In the genomic region with DNA sequence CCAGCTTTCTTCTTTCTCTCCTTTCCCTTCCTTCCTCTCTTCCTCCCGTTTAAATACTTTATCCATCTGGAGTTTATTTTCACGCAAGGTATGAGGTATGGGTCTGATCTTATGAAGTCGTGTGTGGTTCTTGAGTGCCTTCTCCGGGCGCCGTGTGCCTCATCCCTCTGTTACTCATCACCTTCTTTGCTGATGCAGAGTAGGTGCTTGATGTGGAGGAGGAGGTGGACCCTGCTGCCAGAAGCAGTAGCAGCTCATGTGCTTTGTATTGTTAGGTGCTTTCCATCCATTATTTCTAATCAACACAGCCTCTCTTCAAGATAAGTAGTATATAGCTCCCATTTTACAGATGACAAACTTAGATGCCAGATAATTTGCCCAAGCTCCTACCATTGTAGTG, we compare ENCODE assay signal across 13 cellular contexts. TPM values are rescaled to one million over a fixed set of nuclear protein-coding genes. Genes with fewer than 3 reads are reported as not detected.
DNase-seq lines count a peak whose midpoint lies in the region; ATAC-seq and TF ChIP-seq lines count a peak whose summit lies in the region.
"Had no signal": no experiment of that assay in that cellular context is flagged by ENCODE, and none has a peak within 500 bp of the region (broad histone marks: within the 10 kb centered on the region; RNA-seq: fewer than 3 reads in every experiment).

No MANE protein-coding gene starts in this region.

- no peaks in the 10 kb centered on the region for H3K27me3 ChIP-seq in breast epithelium
- H3K27me3 ChIP-seq: tibial artery had no signal

- no peak overlapping the region for H3K4me3 Mint-ChIP-seq in T-helper 1 cell treated with Interleukin-12 subunit alpha and Interleukin-12 subunit beta and Interleukin-4 antibody, amounts not matched to agents 30 μg/mL and 1 μg/mL, for 36 hours
- H3K4me3 Mint-ChIP-seq in activated T-cell treated with anti-CD3 and anti-CD28 coated beads, Interleukin-2, amount 50 U/mL, for 72 hours: peak overlapping the region; percentile 67 to 74

- no peaks in the 10 kb centered on the region for H3K4me1 ChIP-seq in breast epithelium

- no peak for TF ChIP-seq CTCF in breast epithelium (IDR thresholded peaks at IDR 0.05)

- H3K36me3 Mint-ChIP-seq in T-helper 1 cell treated with Interleukin-12 subunit alpha and Interleukin-12 subunit beta and Interleukin-4 antibody, amounts not matched to agents 30 μg/mL and 1 μg/mL, for 36 hours (ENCODE audit: low read depth): peaks cover 13% of the 10 kb centered on the region
- H3K36me3 Mint-ChIP-seq in activated T-cell treated with anti-CD3 and anti-CD28 coated beads, Interleukin-2, amount 50 U/mL, for 72 hours (ENCODE audit: insufficient read depth in 2 of 2): peaks cover 2 to 7% of the 10 kb centered on the region in 2 donors

- no peak overlapping the region for H3K4me3 ChIP-seq in breast epithelium
- H3K4me3 ChIP-seq: psoas muscle, tibial artery had no signal

- H3K27me3 Mint-ChIP-seq in T-helper 1 cell treated with Interleukin-12 subunit alpha and Interleukin-12 subunit beta and Interleukin-4 antibody, amounts not matched to agents 30 μg/mL and 1 μg/mL, for 36 hours (ENCODE audit: low read depth): no peaks in the 10 kb centered on the region
- no peaks in the 10 kb centered on the region for H3K27me3 Mint-ChIP-seq in activated T-cell treated with anti-CD3 and anti-CD28 coated beads, Interleukin-2, amount 50 U/mL, for 72 hours (ENCODE audit: low read depth)

- H3K36me3 ChIP-seq in breast epithelium: no peaks in the 10 kb centered on the region
- H3K36me3 ChIP-seq: tibial artery had no signal

- H3K4me1 Mint-ChIP-seq in T-helper 1 cell treated with Interleukin-12 subunit alpha and Interleukin-12 subunit beta and Interleukin-4 antibody, amounts not matched to agents 30 μg/mL and 1 μg/mL, for 36 hours (ENCODE audit: low read depth): peaks cover 27% of the 10 kb centered on the region
- H3K4me1 Mint-ChIP-seq in activated T-cell treated with anti-CD3 and anti-CD28 coated beads, Interleukin-2, amount 50 U/mL, for 72 hours (ENCODE audit: low read depth): peaks cover 64% of the 10 kb centered on the region

- ATAC-seq in activated T-cell treated with anti-CD3 and anti-CD28 coated beads, Interleukin-2, amount 50 U/mL, for 72 hours (replicated peaks in 1 of 2): peak; percentile 98 to 99
- no peak for ATAC-seq in GM21381 (IDR thresholded peaks at IDR 0.05; ENCODE audit: unreplicated experiment)
- no peak for ATAC-seq in GM19324 (IDR thresholded peaks at IDR 0.05; ENCODE audit: low FRiP score, unreplicated experiment)
- no peak for ATAC-seq in HG03469 (IDR thresholded peaks at IDR 0.05; ENCODE audit: unreplicated experiment)
- ATAC-seq: psoas muscle had no signal

- H3K27ac ChIP-seq in breast epithelium: no peak overlapping the region
- H3K27ac ChIP-seq: tibial artery had no signal

- no peaks in the 10 kb centered on the region for H3K9me3 ChIP-seq in breast epithelium
- H3K9me3 ChIP-seq: Caco-2, psoas muscle, tibial artery had no signal

- no peak for TF ChIP-seq POLR2A in breast epithelium (IDR thresholded peaks at IDR 0.05)

- H3K27ac Mint-ChIP-seq in T-helper 1 cell treated with Interleukin-12 subunit alpha and Interleukin-12 subunit beta and Interleukin-4 antibody, amounts not matched to agents 30 μg/mL and 1 μg/mL, for 36 hours: peak overlapping the region; percentile 81
- H3K27ac Mint-ChIP-seq in activated T-cell treated with anti-CD3 and anti-CD28 coated beads, Interleukin-2, amount 50 U/mL, for 72 hours: peak overlapping the region; percentile 90

- no peaks in the 10 kb centered on the region for H3K9me3 Mint-ChIP-seq in T-helper 1 cell treated with Interleukin-12 subunit alpha and Interleukin-12 subunit beta and Interleukin-4 antibody, amounts not matched to agents 30 μg/mL and 1 μg/mL, for 36 hours
- H3K9me3 Mint-ChIP-seq in activated T-cell treated with anti-CD3 and anti-CD28 coated beads, Interleukin-2, amount 50 U/mL, for 72 hours: no peaks in the 10 kb centered on the region

- DNase-seq in activated T-cell treated with anti-CD3 and anti-CD28 coated beads, Interleukin-2, amount 50 U/mL, for 72 hours: peak; percentile 52 to 66
- DNase-seq in glomerular visceral epithelial cell (ENCODE audit: extremely low spot score) (peak; percentile 33), breast epithelium (ENCODE audit: low spot score in 2 of 2) (no peak)
- DNase-seq in stimulated activated CD8-positive, alpha-beta memory T cell treated with anti-CD3 and anti-CD28 coated beads, Interleukin-4, amount 100 ng/mL, for 48 hours: peak; percentile 59
- DNase-seq: Caco-2, mesenchymal stem cell, OCI-M1, psoas muscle, tibial artery had no signal

- intact Hi-C loops in breast epithelium (cut with DNase I; ENCODE audit: low total_unique reads): no loop called here

RNA-seq across cellular contexts. Expression of a gene that starts 47.0 kb away (rescaled TPM):
- 10 to 100 TPM; 62.5 to 65.3 TPM for total RNA-seq in activated T-cell treated with anti-CD3 and anti-CD28 coated beads, Interleukin-2, amount 50 U/mL, for 72 hours
- 10 to 100 TPM; 32.8 to 53.1 (median 39.7) TPM for total RNA-seq in breast epithelium

Comparison
In these comparisons a context has a peak if more than half of its experiments do, and no peak if none do; other contexts are left out.
1. ATAC-seq: peak in activated T-cell treated with anti-CD3 and anti-CD28 coated beads, Interleukin-2, amount 50 U/mL, for 72 hours (2 of 2); none in GM21381 (single experiment), GM19324 (single experiment) and HG03469 (single experiment).
2. DNase-seq: peak in activated T-cell treated with anti-CD3 and anti-CD28 coated beads, Interleukin-2, amount 50 U/mL, for 72 hours (2 of 2), glomerular visceral epithelial cell (single experiment) and stimulated activated CD8-positive, alpha-beta memory T cell treated with anti-CD3 and anti-CD28 coated beads, Interleukin-4, amount 100 ng/mL, for 48 hours (single experiment); none in breast epithelium (0 of 2).